Comparison of ENCODE assay signal across 18 cellular contexts in the genomic region with DNA sequence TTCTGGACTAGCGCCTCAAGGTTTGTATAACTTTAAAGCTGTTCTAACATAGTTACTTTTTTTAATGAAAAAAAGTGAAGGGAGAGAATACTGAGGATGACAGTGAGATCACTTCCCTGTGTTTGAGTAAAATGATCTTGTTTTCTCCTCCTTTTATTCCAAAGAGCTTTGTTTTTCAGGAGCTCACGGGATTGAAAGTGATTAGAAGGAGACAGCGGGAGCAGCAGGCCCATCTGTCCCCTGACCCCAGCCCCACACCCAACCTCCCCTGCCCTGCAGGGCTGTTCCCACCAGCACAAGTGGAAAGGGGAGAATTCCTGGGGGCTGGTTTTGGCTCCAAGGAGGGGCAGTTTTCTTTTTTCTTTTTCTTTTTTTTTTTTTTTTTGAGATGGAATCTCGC. TPM values are rescaled to one million over a fixed set of nuclear protein-coding genes. Genes with fewer than 3 reads are reported as not detected.
"Had no signal": no experiment of that assay in that cellular context is flagged by ENCODE, and none has a peak within 500 bp of the region (broad histone marks: within the 10 kb centered on the region; RNA-seq: fewer than 3 reads in every experiment).

No MANE protein-coding gene starts in this region.

- FAIRE-seq: bronchial epithelial cell, endothelial cell of umbilical vein had no signal

- H3K27ac ChIP-seq: ascending aorta, dorsolateral prefrontal cortex, heart left ventricle, left lung, tibial nerve had no signal

- H3K36me3 ChIP-seq: ascending aorta, heart left ventricle, left lung, tibial nerve had no signal

- H3K4me1 ChIP-seq: ascending aorta, heart left ventricle, left lung, tibial nerve had no signal

- DNase-seq: activated CD4-positive, alpha-beta T cell treated with anti-CD3 and anti-CD28 coated beads, Interleukin-2, amount 10 ng/mL, durations not matched to agents 24 days and 14 days; activated CD8-positive, alpha-beta memory T cell treated with anti-CD3 and anti-CD28 coated beads for 24 hours; activated naive CD4-positive, alpha-beta T cell treated with Interleukin-2 at 50 U/mL for 16 hours; activated naive CD8-positive, alpha-beta T cell treated with anti-CD3 and anti-CD28 coated beads, Interleukin-2, amount 50 U/mL, for 24 hours; foreskin melanocyte; mesenchymal stem cell; stimulated activated CD4-positive, alpha-beta T cell treated with anti-CD3 and anti-CD28 coated beads, Interleukin-1b, Interleukin-23, amount 100 ng/mL, for 48 hours; T-helper 1 cell had no signal

- H3K4me3 ChIP-seq: ascending aorta, dorsolateral prefrontal cortex, heart left ventricle, left lung, tibial nerve had no signal

- H3K27me3 ChIP-seq: ascending aorta, tibial nerve had no signal

RNA-seq across cellular contexts. Expression of gene DNMT3L, which starts 2.1 kb away (rescaled TPM):
- total RNA-seq: activated CD4-positive, alpha-beta T cell treated with anti-CD3 and anti-CD28 coated beads, Interleukin-2, amount 10 ng/mL, durations not matched to agents 24 days and 14 days; ascending aorta; bronchial epithelial cell; dorsolateral prefrontal cortex; endothelial cell of umbilical vein; heart left ventricle; left lung; right cardiac atrium; subcutaneous adipose tissue; tibial nerve had no signal
- polyA plus RNA-seq: endothelial cell of umbilical vein, heart left ventricle, neural cell, right cardiac atrium had no signal

RNA-seq across cellular contexts. Expression of gene AIRE, which starts 21.9 kb away (rescaled TPM):
- total RNA-seq: activated CD4-positive, alpha-beta T cell treated with anti-CD3 and anti-CD28 coated beads, Interleukin-2, amount 10 ng/mL, durations not matched to agents 24 days and 14 days; bronchial epithelial cell; subcutaneous adipose tissue had no signal
- polyA plus RNA-seq: neural cell had no signal

RNA-seq across cellular contexts. Expression of gene ICOSLG, which starts 23.0 kb away (rescaled TPM):
- total RNA-seq: ascending aorta had no signal
- polyA plus RNA-seq: neural cell had no signal
